Comparison of ENCODE assay signal across 10 cellular contexts in genomic region chr10:124043310-124044142, GRCh38. TPM values are rescaled to one million over a fixed set of nuclear protein-coding genes. Genes with fewer than 3 reads are reported as not detected.
DNase-seq lines count a peak whose midpoint lies in the region; ATAC-seq and TF ChIP-seq lines count a peak whose summit lies in the region.
"Had no signal": no experiment of that assay in that cellular context is flagged by ENCODE, and none has a peak within 500 bp of the region (broad histone marks: within the 10 kb centered on the region; RNA-seq: fewer than 3 reads in every experiment).

No MANE protein-coding gene starts in this region.

- no peak overlapping the region for H3K27ac Mint-ChIP-seq in activated CD4-positive, alpha-beta T cell treated with anti-CD3 and anti-CD28 coated beads, Interleukin-2, amount 10 ng/mL, durations not matched to agents 24 days and 14 days

- no peak for TF ChIP-seq CTCF in transverse colon (IDR thresholded peaks at IDR 0.05)

- ATAC-seq in HG03280 (IDR thresholded peaks at IDR 0.05; ENCODE audit: unreplicated experiment), result peak; percentile 64
- ATAC-seq: PC-3 had no signal

- no peaks in the 10 kb centered on the region for H3K36me3 Mint-ChIP-seq in activated CD4-positive, alpha-beta T cell treated with anti-CD3 and anti-CD28 coated beads, Interleukin-2, amount 10 ng/mL, durations not matched to agents 24 days and 14 days (ENCODE audit: low read depth)

- DNase-seq in activated CD4-positive, alpha-beta T cell treated with anti-CD3 and anti-CD28 coated beads, Interleukin-2, amount 10 ng/mL, durations not matched to agents 24 days and 14 days, result peak; percentile 67
- DNase-seq in activated CD4-positive, alpha-beta T cell treated with anti-CD3 and anti-CD28 coated beads, Interleukin-2, amount 50 U/mL, for 48 hours, result no peak
- DNase-seq in astrocyte of the hippocampus (ENCODE audit: low read depth, low spot score), result peak; percentile 36
- peak; percentile 32 for DNase-seq in transverse colon
- no peak for DNase-seq in cerebellar nuclear complex (lab: John Stamatoyannopoulos, UW)
- no peak for DNase-seq in NCI-H82 treated with DMSO at 0.1 percent for 48 hours (lab: John Stamatoyannopoulos, UW; ENCODE audit: unreplicated experiment)
- no peak for DNase-seq in cerebellar cortex (ENCODE audit: low spot score)
- DNase-seq: activated effector memory CD4-positive, alpha-beta T cell treated with Interleukin-2 at 50 U/mL for 16 hours; PC-3 had no signal

- H3K4me3 Mint-ChIP-seq in activated CD4-positive, alpha-beta T cell treated with anti-CD3 and anti-CD28 coated beads, Interleukin-2, amount 10 ng/mL, durations not matched to agents 24 days and 14 days, result peak overlapping the region; percentile 11

- no peak for TF ChIP-seq POLR2A in transverse colon (IDR thresholded peaks at IDR 0.05)

- intact Hi-C loops in activated CD4-positive, alpha-beta T cell treated with anti-CD3 and anti-CD28 coated beads, Interleukin-2, amount 10 ng/mL, durations not matched to agents 24 days and 14 days (cut with micrococcal nuclease), result no loop called here
- intact Hi-C loops in transverse colon (cut with DNase I; ENCODE audit: low total_unique reads), result no loop called here

- H3K36me3 ChIP-seq in transverse colon, result no peaks in the 10 kb centered on the region

- peaks cover 0 to 15% (median 3%) of the 10 kb centered on the region in 4 donors for H3K4me1 ChIP-seq in transverse colon

- no peak for TF ChIP-seq EP300 in transverse colon (IDR thresholded peaks at IDR 0.05; ENCODE audit: low read depth)

- no peaks in the 10 kb centered on the region for H3K9me3 Mint-ChIP-seq in activated CD4-positive, alpha-beta T cell treated with anti-CD3 and anti-CD28 coated beads, Interleukin-2, amount 10 ng/mL, durations not matched to agents 24 days and 14 days

- in situ Hi-C loops in transverse colon (cut with MboI; ENCODE audit: low pct_ligation_motif_present in 1 of 4, low pct_unique_long_range_greater_than_20kb in 1 of 4, low sequenced_read_pairs in 3 of 4), result no loop called here

- H3K27ac ChIP-seq in transverse colon, result peak overlapping the region in 2 of 4 donors; percentile 27 to 45

- H3K4me3 ChIP-seq in transverse colon, result no peak overlapping the region

- no peaks in the 10 kb centered on the region for H3K27me3 ChIP-seq in transverse colon

- no peaks in the 10 kb centered on the region for H3K9me3 ChIP-seq in transverse colon

- H3K4me1 Mint-ChIP-seq in activated CD4-positive, alpha-beta T cell treated with anti-CD3 and anti-CD28 coated beads, Interleukin-2, amount 10 ng/mL, durations not matched to agents 24 days and 14 days, result peaks cover 12% of the 10 kb centered on the region

- peaks cover 9% of the 10 kb centered on the region for H3K27me3 Mint-ChIP-seq in activated CD4-positive, alpha-beta T cell treated with anti-CD3 and anti-CD28 coated beads, Interleukin-2, amount 10 ng/mL, durations not matched to agents 24 days and 14 days

- WGBS in transverse colon (ENCODE audit: low coverage in 1 of 2), 2 donors, result 49 to 50% methylated on average over 6 to 12 of the region's 12 CpGs

RNA-seq across cellular contexts. Expression of gene CHST15, which starts 49.9 kb away (rescaled TPM):
- total RNA-seq in activated CD4-positive, alpha-beta T cell treated with anti-CD3 and anti-CD28 coated beads, Interleukin-2, amount 10 ng/mL, durations not matched to agents 24 days and 14 days, result 0.16 and 0.36 TPM in 2 replicates
- total RNA-seq in transverse colon, result 10 to 100 TPM in 3 of 4 donors, 1 to 10 TPM in 1; 10.0 to 25.4 (median 16.0) TPM

Comparison
In these comparisons a context has a peak if more than half of its experiments do, and no peak if none do; other contexts are left out.
1. DNase-seq: peak in activated CD4-positive, alpha-beta T cell treated with anti-CD3 and anti-CD28 coated beads, Interleukin-2, amount 10 ng/mL, durations not matched to agents 24 days and 14 days (single experiment), astrocyte of the hippocampus (single experiment) and transverse colon (single experiment); none in activated CD4-positive, alpha-beta T cell treated with anti-CD3 and anti-CD28 coated beads, Interleukin-2, amount 50 U/mL, for 48 hours (0 of 2), cerebellar nuclear complex (0 of 2), NCI-H82 treated with DMSO at 0.1 percent for 48 hours (single experiment) and cerebellar cortex (single experiment).